ENCODE assay signal across 20 cellular contexts in genomic region chr14:103859416-103860202, GRCh38. TPM values are rescaled to one million over a fixed set of nuclear protein-coding genes. Genes with fewer than 3 reads are reported as not detected.
DNase-seq lines count a peak whose midpoint lies in the region; ATAC-seq, FAIRE-seq and TF ChIP-seq lines count a peak whose summit lies in the region.
"Had no signal": no experiment of that assay in that cellular context is flagged by ENCODE, and none has a peak within 500 bp of the region (broad histone marks: within the 10 kb centered on the region; RNA-seq: fewer than 3 reads in every experiment).

No MANE protein-coding gene starts in this region.

- no peak overlapping the region for H2BK120ac ChIP-seq in mesendoderm (ENCODE audit: low read depth, low read length)

- peak overlapping the region; percentile 24 for H3K23ac ChIP-seq in mesendoderm (ENCODE audit: low read length)

- H3K4me1 ChIP-seq in heart right ventricle (peaks cover 2 to 53% (median 24%) of the 10 kb centered on the region in 9 donors), endothelial cell of umbilical vein (ENCODE audit: control insufficient read depth, extremely low read depth, insufficient read depth, low read length) (peaks cover 22% of the 10 kb centered on the region), mesendoderm (ENCODE audit: control insufficient read depth, low read depth, low read length) (peaks cover 8% of the 10 kb centered on the region)

- H2BK15ac ChIP-seq in mesendoderm (replicated peaks; ENCODE audit: low read depth), result no peak overlapping the region

- H4K8ac ChIP-seq in mesendoderm (ENCODE audit: low read depth, low read length), result no peak overlapping the region

- intact Hi-C loops in heart right ventricle (cut with DNase I), result no loop called here
- intact Hi-C loops in Right ventricle myocardium superior (cut with DNase I), result no loop called here
- intact Hi-C loops in endothelial cell of umbilical vein (cut with micrococcal nuclease), result no loop called here
- intact Hi-C loops in activated CD4-positive, alpha-beta T cell treated with anti-CD3 and anti-CD28 coated beads for 36 hours (cut with DNase I, micrococcal nuclease), result no loop called here

- no peak for TF ChIP-seq POLR2A in endothelial cell of umbilical vein (IDR thresholded peaks at IDR 0.05; ENCODE audit: low read depth, low read length)

- CTCF ChIA-PET in endothelial cell of umbilical vein (lab: Charles Lee), result interaction anchor here (1.1 to 2.9 kb wide), 6 partner anchors 13 to 51 kb away, joined by 3 to 12 read pairs (median 4); no protein-coding TSS in a partner anchor
- CTCF ChIA-PET in activated CD4-positive, alpha-beta T cell treated with anti-CD3 and anti-CD28 coated beads for 36 hours (lab: Charles Lee), result no interaction called here

- H3K27ac ChIP-seq in heart right ventricle, result peak overlapping the region in 7 of 10 donors; percentile 7 to 57 (median 34)
- H3K27ac ChIP-seq in endothelial cell of umbilical vein (ENCODE audit: insufficient read depth, low read depth, low read length), result no peak overlapping the region
- H3K27ac ChIP-seq in mesendoderm (ENCODE audit: low read depth, low read length), result no peak overlapping the region
- H3K27ac ChIP-seq: RWPE1 had no signal

- no peaks in the 10 kb centered on the region for H3K9me3 ChIP-seq in heart right ventricle
- H3K9me3 ChIP-seq in endothelial cell of umbilical vein (replicated peaks; ENCODE audit: control insufficient read depth, insufficient read depth, low read length), result no peaks in the 10 kb centered on the region

- H3K36me3 Mint-ChIP-seq in immature natural killer cell, result no peaks in the 10 kb centered on the region
- no peaks in the 10 kb centered on the region for H3K36me3 Mint-ChIP-seq in activated CD4-positive, alpha-beta T cell treated with anti-CD3 and anti-CD28 coated beads for 36 hours (ENCODE audit: low read depth)
- H3K36me3 Mint-ChIP-seq: CD8-positive, alpha-beta T cell had no signal

- no peak for FAIRE-seq in endothelial cell of umbilical vein (lab: Jason Lieb, UNC)
- FAIRE-seq: G401.6 had no signal

- H2AFZ ChIP-seq in endothelial cell of umbilical vein (ENCODE audit: low read depth, low read length), result peak overlapping the region; percentile 78

- peaks cover 0 to 7% (median 0%) of the 10 kb centered on the region in 3 donors for H3K27me3 Mint-ChIP-seq in immature natural killer cell (ENCODE audit: low read depth in 3 of 3)
- peaks cover 5% of the 10 kb centered on the region for H3K27me3 Mint-ChIP-seq in activated CD4-positive, alpha-beta T cell treated with anti-CD3 and anti-CD28 coated beads for 36 hours

- dilution Hi-C loops in endothelial cell of umbilical vein (cut with MboI; ENCODE audit: extremely low pct_ligation_motif_present, low sequenced_read_pairs), result no loop called here

- H3K18ac ChIP-seq in mesendoderm (ENCODE audit: low read length), result no peak overlapping the region

- H3K4me1 Mint-ChIP-seq in immature natural killer cell, result no peaks in the 10 kb centered on the region
- peaks cover 5% of the 10 kb centered on the region for H3K4me1 Mint-ChIP-seq in activated CD4-positive, alpha-beta T cell treated with anti-CD3 and anti-CD28 coated beads for 36 hours

- POLR2A ChIA-PET in endothelial cell of umbilical vein (lab: Charles Lee), result interaction anchor here (1.2 kb wide), 1 partner anchor 15 kb away, joined by 3 read pairs; no protein-coding TSS in a partner anchor
- POLR2A ChIA-PET in activated CD4-positive, alpha-beta T cell treated with anti-CD3 and anti-CD28 coated beads for 36 hours (lab: Charles Lee), result interaction anchor here (0.5 kb wide), 1 partner anchor 59 kb away, joined by 3 read pairs; no protein-coding TSS in a partner anchor

- no peak overlapping the region for H3K4me3 Mint-ChIP-seq in immature natural killer cell
- H3K4me3 Mint-ChIP-seq in activated CD4-positive, alpha-beta T cell treated with anti-CD3 and anti-CD28 coated beads for 36 hours, result no peak overlapping the region
- H3K4me3 Mint-ChIP-seq: CD8-positive, alpha-beta T cell had no signal

- BruUV-seq in endothelial cell of umbilical vein (replicated peaks; lab: Mats Ljungman, UMichigan), result no TSS peak

- no peaks in the 10 kb centered on the region for H4K20me1 ChIP-seq in endothelial cell of umbilical vein (replicated peaks; ENCODE audit: control insufficient read depth, extremely low read depth, insufficient read depth, low read length)

- ATAC-seq in heart right ventricle, result peak in 1 of 8 donors; percentile 3
- no peak for ATAC-seq in Right ventricle myocardium superior (ENCODE audit: poor library complexity)
- ATAC-seq in activated CD4-positive, alpha-beta T cell treated with anti-CD3 and anti-CD28 coated beads for 36 hours, result no peak
- ATAC-seq in GM19023 (IDR thresholded peaks at IDR 0.05; ENCODE audit: unreplicated experiment), result no peak
- ATAC-seq in HG03342 (IDR thresholded peaks at IDR 0.05; ENCODE audit: unreplicated experiment), result no peak
- ATAC-seq: CD8-positive, alpha-beta T cell; PC-3 had no signal

- H3K27ac Mint-ChIP-seq in immature natural killer cell, result no peak overlapping the region
- no peak overlapping the region for H3K27ac Mint-ChIP-seq in activated CD4-positive, alpha-beta T cell treated with anti-CD3 and anti-CD28 coated beads for 36 hours
- H3K27ac Mint-ChIP-seq: CD8-positive, alpha-beta T cell had no signal

- H3K9me1 ChIP-seq in endothelial cell of umbilical vein (replicated peaks; ENCODE audit: control insufficient read depth, extremely low read depth, insufficient read depth, low read length), result no peaks in the 10 kb centered on the region

- H3K4me2 ChIP-seq in endothelial cell of umbilical vein (ENCODE audit: insufficient read depth, low read length) (peak overlapping the region; percentile 37), mesendoderm (ENCODE audit: low read length) (no peak overlapping the region)

- no peak overlapping the region for H2BK5ac ChIP-seq in mesendoderm (ENCODE audit: low read length)

- H3K4me3 ChIP-seq in heart right ventricle (no peak overlapping the region), endothelial cell of umbilical vein (replicated peaks in 1 of 3; ENCODE audit: insufficient read depth in 1 of 3, low read depth in 1 of 3, low read length in 3 of 3) (no peak overlapping the region), mesendoderm (ENCODE audit: low read length) (no peak overlapping the region)

- H3K9me3 Mint-ChIP-seq in immature natural killer cell, result no peaks in the 10 kb centered on the region
- H3K9me3 Mint-ChIP-seq in activated CD4-positive, alpha-beta T cell treated with anti-CD3 and anti-CD28 coated beads for 36 hours (ENCODE audit: low read depth), result no peaks in the 10 kb centered on the region
- H3K9me3 Mint-ChIP-seq: CD8-positive, alpha-beta T cell had no signal

- no peaks in the 10 kb centered on the region for H3K79me1 ChIP-seq in mesendoderm (ENCODE audit: low read length)

- WGBS in heart right ventricle, 2 donors, result 52 to 72% methylated on average over 17 to 18 of the region's 18 CpGs
- WGBS in mesendoderm (ENCODE audit: extremely low coverage, insufficient coverage, low lambda C conversion rate), result no CpG with 5 or more reads among the region's 18 CpGs

- H3K27me3 ChIP-seq in heart right ventricle, result no peaks in the 10 kb centered on the region
- no peaks in the 10 kb centered on the region for H3K27me3 ChIP-seq in endothelial cell of umbilical vein (ENCODE audit: control insufficient read depth in 2 of 2, insufficient read depth in 2 of 2, low read length in 2 of 2)
- H3K27me3 ChIP-seq in mesendoderm (ENCODE audit: insufficient read depth, low read length, poor library complexity), result no peaks in the 10 kb centered on the region

- H3K4ac ChIP-seq in mesendoderm (ENCODE audit: low read depth, low read length), result no peak overlapping the region

- H3K9ac ChIP-seq in endothelial cell of umbilical vein (replicated peaks; ENCODE audit: extremely low read depth, insufficient read depth, low read length) (no peak overlapping the region), mesendoderm (ENCODE audit: low read length) (no peak overlapping the region)

- H2AK5ac ChIP-seq in mesendoderm (ENCODE audit: low read length), result no peak overlapping the region

- no peak for DNase-seq in heart right ventricle
- DNase-seq in Right ventricle myocardium superior, result no peak
- peak; percentile 24 for DNase-seq in endothelial cell of umbilical vein (ENCODE audit: low read depth, low spot score)
- DNase-seq in mesendoderm, result no peak
- DNase-seq in immature natural killer cell, result no peak
- no peak for DNase-seq in activated CD4-positive, alpha-beta T cell treated with anti-CD3 and anti-CD28 coated beads for 36 hours
- DNase-seq: 8988T; CD8-positive, alpha-beta T cell; DND-41; KBM-7; NCI-H1436; NCI-H2029 treated with DMSO at 0.1 percent for 48 hours; NCI-H2171 treated with DMSO at 0.1 percent for 48 hours; NCI-H446 treated with DMSO at 0.1 percent for 48 hours; NCI-H774; PC-3 had no signal

- TF ChIP-seq CTCF in heart right ventricle (IDR thresholded peaks at IDR 0.05) (no peak), endothelial cell of umbilical vein (IDR thresholded peaks at IDR 0.05; ENCODE audit: extremely low read depth in 1 of 2, insufficient read depth in 1 of 2, low read depth in 1 of 2, low read length in 2 of 2) (no peak)

- H3K79me2 ChIP-seq in endothelial cell of umbilical vein (ENCODE audit: control insufficient read depth, insufficient read depth, low read length) (no peaks in the 10 kb centered on the region), mesendoderm (ENCODE audit: control insufficient read depth, insufficient read depth, low read length) (no peaks in the 10 kb centered on the region)

- H3K36me3 ChIP-seq in heart right ventricle (no peaks in the 10 kb centered on the region), endothelial cell of umbilical vein (ENCODE audit: control insufficient read depth in 2 of 2, extremely low read depth in 1 of 2, insufficient read depth in 2 of 2, low read length in 2 of 2) (no peaks in the 10 kb centered on the region), mesendoderm (ENCODE audit: control insufficient read depth, insufficient read depth, low read length) (no peaks in the 10 kb centered on the region)

- H4K5ac ChIP-seq in mesendoderm (ENCODE audit: low read length), result no peak overlapping the region

- peak overlapping the region; percentile 64 for H3K56ac ChIP-seq in mesendoderm (ENCODE audit: low read length)

RNA-seq across cellular contexts. Expression of gene PPP1R13B, which starts 12.2 kb away (rescaled TPM):
- total RNA-seq in heart right ventricle (100 to 1,000 TPM in 2 of 10 donors, 10 to 100 TPM in 8; 64.8 to 124 (median 77.0) TPM), Right ventricle myocardium superior (107 TPM), endothelial cell of umbilical vein (29.3 and 30.0 TPM in 2 replicates)
- polyA plus RNA-seq in heart right ventricle (10 to 100 TPM; 21.6 to 70.2 TPM), endothelial cell of umbilical vein (10.0 and 10.7 TPM in 2 replicates), immature natural killer cell (1 to 10 TPM in 2 of 3 donors, under 1 TPM in 1; 0.85 to 6.7 (median 4.1) TPM)
- polyA plus RNA-seq in endothelial cell of umbilical vein (2011; cell fraction: cytosol; rRNA removed), result 7.4 and 7.7 TPM in 2 replicates
- 51.1 and 55.4 TPM in 2 replicates for polyA plus RNA-seq in endothelial cell of umbilical vein (2011; cell fraction: nucleus; rRNA removed)
- polyA plus RNA-seq in endothelial cell of umbilical vein (2012), result 10.0 and 12.4 TPM in 2 replicates
- 14.4 and 24.9 TPM in 2 replicates for polyA minus RNA-seq in endothelial cell of umbilical vein
- polyA minus RNA-seq in endothelial cell of umbilical vein (2011; cell fraction: cytosol; rRNA and poly(A)+ RNA removed), result 4.2 TPM
- polyA minus RNA-seq in endothelial cell of umbilical vein (2011; cell fraction: nucleus; rRNA and poly(A)+ RNA removed), result 25.2 and 30.9 TPM in 2 replicates
- 2.9 TPM for polyA plus RNA-seq in mesendoderm (2013, experiment 1 of 2)
- 3.3 TPM for polyA plus RNA-seq in mesendoderm (2013, experiment 2 of 2)
- total RNA-seq in activated CD4-positive, alpha-beta T cell treated with anti-CD3 and anti-CD28 coated beads for 36 hours, result 10 to 100 TPM in 1 of 2 experiments, 1 to 10 TPM in 1; 9.3 to 10.3 TPM

Comparison
In these comparisons a context has a peak if more than half of its experiments do, and no peak if none do; other contexts are left out.
1. H3K27ac ChIP-seq: peak in heart right ventricle (7 of 10); none in endothelial cell of umbilical vein (single experiment) and mesendoderm (single experiment).